In the genomic region with DNA sequence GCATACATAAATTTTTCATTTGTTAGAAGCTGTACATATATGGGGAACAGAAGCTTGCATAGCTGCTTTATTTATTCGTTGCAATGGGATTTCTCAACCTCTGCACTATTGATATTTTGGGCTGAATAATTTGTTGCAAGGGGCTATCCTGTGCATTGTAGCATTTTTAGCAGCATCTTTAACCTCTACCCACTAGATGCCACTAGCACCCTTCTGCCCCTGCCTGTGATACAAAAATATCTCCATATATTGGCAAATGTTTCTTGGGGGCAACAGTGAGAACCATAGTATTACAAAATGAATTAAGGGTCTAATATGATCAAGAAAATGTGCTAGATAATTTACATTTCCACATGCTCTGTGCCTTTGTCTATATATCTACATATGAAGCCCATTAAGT, we compare ENCODE assay signal across 24 cellular contexts.
DNase-seq lines count a peak whose midpoint lies in the region; ATAC-seq and TF ChIP-seq lines count a peak whose summit lies in the region.
"Had no signal": no experiment of that assay in that cellular context is flagged by ENCODE, and none has a peak within 500 bp of the region (broad histone marks: within the 10 kb centered on the region; RNA-seq: fewer than 3 reads in every experiment).

No MANE protein-coding gene starts in this region.

- POLR2A ChIA-PET in RWPE1 (lab: Yijun Ruan, JAX; ENCODE audit: low non-redundant PET): no interaction called here
- POLR2A ChIA-PET in naive thymus-derived CD4-positive, alpha-beta T cell (lab: Charles Lee): no interaction called here

- intact Hi-C loops in naive thymus-derived CD4-positive, alpha-beta T cell (cut with micrococcal nuclease): no loop called here

- no peaks in the 10 kb centered on the region for H3K4me1 ChIP-seq in BE2C
- no peaks in the 10 kb centered on the region for H3K4me1 ChIP-seq in naive thymus-derived CD4-positive, alpha-beta T cell (ENCODE audit: control insufficient read depth in 2 of 2, insufficient read depth in 2 of 2, low read length in 2 of 2)
- H3K4me1 ChIP-seq: Peyer's patch, right lobe of liver, tibial nerve had no signal

- CTCF ChIA-PET in RWPE1 (lab: Yijun Ruan, JAX): no interaction called here
- CTCF ChIA-PET in naive thymus-derived CD4-positive, alpha-beta T cell (lab: Charles Lee): no interaction called here

- H3K27ac ChIP-seq in RWPE1 (no peak overlapping the region), substantia nigra (ENCODE audit: low read depth, low read length, poor library complexity, severe bottlenecking) (no peak overlapping the region)
- no peak overlapping the region for H3K27ac ChIP-seq in naive thymus-derived CD4-positive, alpha-beta T cell (ENCODE audit: low read depth, low read length)
- H3K27ac ChIP-seq: brain microvascular endothelial cell, dorsolateral prefrontal cortex, right lobe of liver, tibial nerve had no signal

- TF ChIP-seq RAD21 in Ishikawa (IDR thresholded peaks at IDR 0.05; ENCODE audit: low read depth): peak; percentile 7; the same call in 1 of the 2 replicates

- no peak overlapping the region for H3K4me3 Mint-ChIP-seq in brain
- H3K4me3 Mint-ChIP-seq in naive thymus-derived CD4-positive, alpha-beta T cell: no peak overlapping the region
- H3K4me3 Mint-ChIP-seq: activated naive CD8-positive, alpha-beta T cell; activated T-helper 1 cell treated with anti-CD3 and anti-CD28 coated beads, Interleukin-12 subunit alpha, Interleukin-12 subunit beta, Interleukin-2, Interleukin-4 antibody, amounts not matched to agents 30 ng/mL and 10 ng/mL and 1 ng/mL, durations not matched to agents 14 hours and 24 hours and 36 hours; B cell had no signal

- H3K36me3 ChIP-seq in BE2C: no peaks in the 10 kb centered on the region
- H3K36me3 ChIP-seq in naive thymus-derived CD4-positive, alpha-beta T cell (ENCODE audit: control insufficient read depth in 2 of 3, insufficient read depth in 3 of 3, low read length in 3 of 3): no peaks in the 10 kb centered on the region
- H3K36me3 ChIP-seq: brain microvascular endothelial cell, Peyer's patch, right lobe of liver, tibial nerve had no signal

- TF ChIP-seq EP300 in Ishikawa (IDR thresholded peaks at IDR 0.05; ENCODE audit: borderline replicate concordance): no peak

- ATAC-seq in naive thymus-derived CD4-positive, alpha-beta T cell: no peak
- ATAC-seq: GM12878, HepG2, right lobe of liver had no signal

- no peak overlapping the region for H3K27ac Mint-ChIP-seq in brain
- H3K27ac Mint-ChIP-seq in naive thymus-derived CD4-positive, alpha-beta T cell: no peak overlapping the region
- H3K27ac Mint-ChIP-seq: activated naive CD8-positive, alpha-beta T cell; activated T-helper 1 cell treated with anti-CD3 and anti-CD28 coated beads, Interleukin-12 subunit alpha, Interleukin-12 subunit beta, Interleukin-2, Interleukin-4 antibody, amounts not matched to agents 30 ng/mL and 10 ng/mL and 1 ng/mL, durations not matched to agents 14 hours and 24 hours and 36 hours; B cell had no signal

- H3K36me3 Mint-ChIP-seq in brain: no peaks in the 10 kb centered on the region
- H3K36me3 Mint-ChIP-seq in naive thymus-derived CD4-positive, alpha-beta T cell: no peaks in the 10 kb centered on the region
- H3K36me3 Mint-ChIP-seq: activated naive CD8-positive, alpha-beta T cell had no signal

- no peak for DNase-seq in BE2C
- DNase-seq in left kidney (ENCODE audit: low read depth, low spot score): peak; percentile 5
- no peak for DNase-seq in RWPE1 (ENCODE audit: low spot score)
- no peak for DNase-seq in activated T-cell treated with anti-CD3 and anti-CD28 coated beads, Interleukin-2, amount 50 U/mL, for 48 hours
- DNase-seq in naive thymus-derived CD4-positive, alpha-beta T cell: no peak
- no peak for DNase-seq in substantia nigra (lab: John Stamatoyannopoulos, UW)
- DNase-seq: activated CD4-positive, alpha-beta T cell treated with anti-CD3 and anti-CD28 coated beads for 1 hour; brain microvascular endothelial cell; dorsolateral prefrontal cortex; GF-D8; H7; NCI-H146; nucleus accumbens; Peyer's patch; right lobe of liver; stimulated activated naive CD4-positive, alpha-beta T cell had no signal

- H3K9me3 Mint-ChIP-seq in brain: no peaks in the 10 kb centered on the region
- H3K9me3 Mint-ChIP-seq in naive thymus-derived CD4-positive, alpha-beta T cell: peaks cover 2 to 26% (median 12%) of the 10 kb centered on the region in 11 donors

- no peaks in the 10 kb centered on the region for H3K27me3 ChIP-seq in BE2C
- no peaks in the 10 kb centered on the region for H3K27me3 ChIP-seq in naive thymus-derived CD4-positive, alpha-beta T cell (ENCODE audit: control insufficient read depth in 2 of 2, insufficient read depth in 2 of 2, low read length in 2 of 2)
- H3K27me3 ChIP-seq: brain microvascular endothelial cell, dorsolateral prefrontal cortex, Peyer's patch, right lobe of liver, tibial nerve had no signal

- peaks cover 5% of the 10 kb centered on the region for H3K4me1 Mint-ChIP-seq in brain
- H3K4me1 Mint-ChIP-seq in naive thymus-derived CD4-positive, alpha-beta T cell: no peaks in the 10 kb centered on the region
- H3K4me1 Mint-ChIP-seq: B cell had no signal

- H3K27me3 Mint-ChIP-seq in brain: peaks cover 4% of the 10 kb centered on the region
- no peaks in the 10 kb centered on the region for H3K27me3 Mint-ChIP-seq in naive thymus-derived CD4-positive, alpha-beta T cell
- H3K27me3 Mint-ChIP-seq: activated naive CD8-positive, alpha-beta T cell; B cell had no signal

- H3K9me3 ChIP-seq in BE2C: no peaks in the 10 kb centered on the region
- H3K9me3 ChIP-seq in naive thymus-derived CD4-positive, alpha-beta T cell (ENCODE audit: control insufficient read depth in 2 of 3, low read length in 3 of 3): peaks cover 0 to 4% (median 0%) of the 10 kb centered on the region in 3 experiments
- H3K9me3 ChIP-seq: Peyer's patch, right lobe of liver, tibial nerve had no signal

- no peak overlapping the region for H3K4me3 ChIP-seq in BE2C (ENCODE audit: low read depth, low read length)
- H3K4me3 ChIP-seq in naive thymus-derived CD4-positive, alpha-beta T cell (ENCODE audit: low read length): no peak overlapping the region
- H3K4me3 ChIP-seq: dorsolateral prefrontal cortex, GM12878, Peyer's patch, right lobe of liver, tibial nerve had no signal

- TF ChIP-seq CTCF in BE2C (IDR thresholded peaks at IDR 0.05; ENCODE audit: low read depth, low read length) (0 out of 2 replicates have a peak, but pooled peaks have one; percentile 20), brain (conservative IDR thresholded peaks at IDR 0.05) (peak; percentile 19 to 46), RWPE1 (conservative IDR thresholded peaks at IDR 0.05; ENCODE audit: low read depth) (no peak)

TF ChIP-seq in Ishikawa, 13 proteins besides CTCF, POLR2A, EP300 and RAD21:
- TF ChIP-seq TAF1 (IDR thresholded peaks at IDR 0.05; ENCODE audit: low read depth) (no peak), TCF12 (IDR thresholded peaks at IDR 0.05; ENCODE audit: low read depth) (no peak), EGR1 (IDR thresholded peaks at IDR 0.05) (no peak), TEAD4 (IDR thresholded peaks at IDR 0.05) (no peak)
